Comparison of ENCODE assay signal across 12 cellular contexts in the genomic region with DNA sequence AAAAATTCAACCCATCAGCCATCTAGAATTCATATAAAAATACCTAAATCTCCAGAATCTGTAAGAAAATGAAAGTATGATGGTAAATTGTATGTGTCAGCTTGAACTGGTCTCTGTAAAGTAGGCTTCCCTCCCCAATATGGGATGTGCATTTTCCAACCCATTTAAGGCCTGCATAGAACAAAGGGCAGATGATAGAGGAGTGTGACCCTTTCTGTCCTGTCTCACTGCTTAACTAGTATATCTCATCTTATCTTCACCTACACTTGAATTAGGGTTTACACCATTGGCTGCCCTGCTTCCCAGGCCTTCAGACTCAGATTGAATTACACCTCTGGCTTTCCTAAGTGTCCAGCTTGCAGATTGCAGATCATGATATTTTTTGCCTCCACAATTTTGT. TPM values are rescaled to one million over a fixed set of nuclear protein-coding genes. Genes with fewer than 3 reads are reported as not detected.
"Had no signal": no experiment of that assay in that cellular context is flagged by ENCODE, and none has a peak within 500 bp of the region (broad histone marks: within the 10 kb centered on the region; RNA-seq: fewer than 3 reads in every experiment).

No MANE protein-coding gene starts in this region.

RNA-seq across cellular contexts. Expression of gene TRIM77, which starts 40.7 kb away (rescaled TPM):
- total RNA-seq: OCI-LY7, PC-3, PC-9, Peyer's patch, Right ventricle myocardium inferior, Right ventricle myocardium superior, RPMI7951, SJCRH30, SJSA1, SK-MEL-5, T-cell had no signal
- polyA plus RNA-seq: SK-N-SH had no signal

RNA-seq across cellular contexts. Expression of gene TRIM49, which starts 57.6 kb away (rescaled TPM):
- total RNA-seq: OCI-LY7, PC-3, PC-9, Peyer's patch, Right ventricle myocardium inferior, Right ventricle myocardium superior, RPMI7951, SJCRH30, SJSA1, SK-MEL-5, T-cell had no signal
- polyA plus RNA-seq: SK-N-SH had no signal
